19 cellular contexts compared by ENCODE assay signal in genomic region chr15:45183511-45183910, GRCh38. TPM values are rescaled to one million over a fixed set of nuclear protein-coding genes. Genes with fewer than 3 reads are reported as not detected.
A peak's percentile ranks its signal among the peaks of the same experiment; 100 is the strongest.
DNase-seq lines count a peak whose midpoint lies in the region; ATAC-seq, FAIRE-seq and TF ChIP-seq lines count a peak whose summit lies in the region.
"Had no signal": no experiment of that assay in that cellular context is flagged by ENCODE, and none has a peak within 500 bp of the region (broad histone marks: within the 10 kb centered on the region; RNA-seq: fewer than 3 reads in every experiment).

No MANE protein-coding gene starts in this region.

- H2AFZ ChIP-seq in HepG2 (ENCODE audit: low read length) = no peak overlapping the region

- H3K27me3 ChIP-seq in HepG2 (ENCODE audit: control insufficient read depth in 1 of 2, insufficient read depth in 2 of 2, low read length in 2 of 2) (peaks cover 0 to 3% of the 10 kb centered on the region in 2 experiments; a peak in 1 of 5 replicates), right lobe of liver (no peaks in the 10 kb centered on the region), iPS-20b (ENCODE audit: insufficient read depth, low read length) (peaks cover 21% of the 10 kb centered on the region)
- H3K27me3 ChIP-seq: MG63 had no signal

- no peak for TF ChIP-seq POLR2A in HepG2 (IDR thresholded peaks at IDR 0.05; ENCODE audit: insufficient read depth in 1 of 2, low read depth in 2 of 2, low read length in 2 of 2)
- no peak for TF ChIP-seq POLR2A in right lobe of liver (IDR thresholded peaks at IDR 0.05)

- no peak for ATAC-seq in HepG2
- no peak for ATAC-seq in right lobe of liver
- no peak for ATAC-seq in HG03354 (IDR thresholded peaks at IDR 0.05; ENCODE audit: poor library complexity, severe bottlenecking, unreplicated experiment)
- ATAC-seq: activated CD4-positive, alpha-beta T cell treated with anti-CD3 and anti-CD28 coated beads for 36 hours; activated CD8-positive, alpha-beta memory T cell treated with anti-CD3 and anti-CD28 coated beads, Interleukin-2, amount 10 ng/mL, durations not matched to agents 7 days and 5 days had no signal

- peak overlapping the region; percentile 20 for H3K27ac ChIP-seq in HepG2 (ENCODE audit: extremely low read length, insufficient read depth, low read length)
- H3K27ac ChIP-seq in right lobe of liver = no peak overlapping the region
- H3K27ac ChIP-seq in iPS-20b (ENCODE audit: low read length) = peak overlapping the region; percentile 2
- H3K27ac ChIP-seq: epithelial cell of prostate had no signal

- no peak for TF ChIP-seq RAD21 in HepG2 (CRISPR knock-in tag; IDR thresholded peaks at IDR 0.05)

- 90% methylated on average over 2 of the region's 2 CpGs for WGBS in HepG2 (ENCODE audit: low lambda C conversion rate)
- no CpG with 5 or more reads among the region's 2 CpGs for WGBS in right lobe of liver (ENCODE audit: insufficient coverage, low coverage, low lambda C conversion rate, missing lambda C conversion rate)

- 0 out of 2 replicates have a peak overlapping the region, but pooled peaks have one; percentile 79 for H3K4me2 ChIP-seq in HepG2 (ENCODE audit: low read depth, low read length)

- intact Hi-C loops in HepG2 (cut with micrococcal nuclease; ENCODE audit: unreplicated experiment) (no loop called here), right lobe of liver (cut with DNase I) (no loop called here)

- H3K9me3 ChIP-seq in HepG2 (ENCODE audit: low read length) (no peaks in the 10 kb centered on the region), right lobe of liver (no peaks in the 10 kb centered on the region), iPS-20b (ENCODE audit: insufficient read depth, low read depth, low read length) (no peaks in the 10 kb centered on the region)
- H3K9me3 ChIP-seq: MG63 had no signal

- no peak overlapping the region; the same call in 1 of the 2 replicates for H3K9ac ChIP-seq in HepG2 (ENCODE audit: insufficient read depth, low read depth, low read length)
- no peak overlapping the region; the same call in 1 of the 2 replicates for H3K9ac ChIP-seq in iPS-20b (ENCODE audit: low read depth, low read length)

- POLR2A ChIA-PET in HepG2 (lab: Yijun Ruan, JAX) = interaction anchor here (1.0 to 1.4 kb wide), 4 partner anchors 15 to 96 kb away, joined by 3 to 4 read pairs (median 3); no protein-coding TSS in a partner anchor

- CTCF ChIA-PET in HepG2 (lab: Yijun Ruan, JAX; ENCODE audit: low intra/inter-chr PET ratio, low total read pairs) = no interaction called here

- in situ Hi-C loops in HepG2 (cut with HindIII; ENCODE audit: extremely low pct_ligation_motif_present, low pct_unique_long_range_greater_than_20kb) = no loop called here

- H3K4me3 ChIP-seq in HepG2 (replicated peaks in 1 of 3; ENCODE audit: insufficient read depth in 1 of 3, low read depth in 2 of 3, low read length in 3 of 3) (no peak overlapping the region; a peak in 1 of 6 replicates), right lobe of liver (no peak overlapping the region), iPS-20b (ENCODE audit: low read length) (0 out of 2 replicates have a peak overlapping the region, but pooled peaks have one; percentile 2)
- H3K4me3 ChIP-seq: MG63 had no signal

- peaks cover 68% of the 10 kb centered on the region for H3K4me1 ChIP-seq in HepG2 (ENCODE audit: insufficient read depth, low read length)
- H3K4me1 ChIP-seq in right lobe of liver = peaks cover 0 to 41% (median 0%) of the 10 kb centered on the region in 4 donors
- H3K4me1 ChIP-seq in iPS-20b (ENCODE audit: insufficient read depth, low read length) = peaks cover 36% of the 10 kb centered on the region

- H3K36me3 ChIP-seq in HepG2 (replicated peaks in 1 of 2; ENCODE audit: control insufficient read depth in 1 of 2, insufficient read depth in 2 of 2, low read length in 2 of 2) (peaks cover 6% of the 10 kb centered on the region in 2 experiments; a peak in 3 of 5 replicates), right lobe of liver (no peaks in the 10 kb centered on the region), iPS-20b (ENCODE audit: insufficient read depth, low read depth, low read length) (no peaks in the 10 kb centered on the region)
- H3K36me3 ChIP-seq: MG63 had no signal

- TF ChIP-seq CTCF in HepG2 (CRISPR knock-in tag; IDR thresholded peaks at IDR 0.05) (no peak), right lobe of liver (IDR thresholded peaks at IDR 0.05) (no peak)

- H3K79me2 ChIP-seq in HepG2 (ENCODE audit: insufficient read depth, low read length) = peaks cover 73% of the 10 kb centered on the region

- no peak for DNase-seq in HepG2 (ENCODE audit: low spot score)
- no peak for DNase-seq in right lobe of liver
- peak; percentile 34 for DNase-seq in NCI-H446 treated with DMSO at 0.1 percent for 48 hours (lab: John Stamatoyannopoulos, UW)
- no peak for DNase-seq in NCI-H2029 treated with DMSO at 0.1 percent for 48 hours (lab: John Stamatoyannopoulos, UW)
- DNase-seq in GF-D8 (lab: John Stamatoyannopoulos, UW) = no peak
- DNase-seq in effector CD4-positive, alpha-beta T cell = no peak
- DNase-seq: activated CD4-positive, alpha-beta T cell treated with anti-CD3 and anti-CD28 coated beads for 36 hours; activated CD8-positive, alpha-beta memory T cell treated with anti-CD3 and anti-CD28 coated beads, Interleukin-2, amount 10 ng/mL, durations not matched to agents 7 days and 5 days; dermis blood vessel endothelial cell; MG63; NCI-H187; NCI-H345; nephron progenitor cell had no signal

- FAIRE-seq in HepG2 (lab: Jason Lieb, UNC) = no peak
- FAIRE-seq: frontal cortex had no signal

- H4K20me1 ChIP-seq in HepG2 (ENCODE audit: insufficient read depth, low read length) = peaks cover 31% of the 10 kb centered on the region

- no TSS peak for BruUV-seq in HepG2 (replicated peaks; lab: Mats Ljungman, UMichigan)

- TF ChIP-seq EP300 in HepG2 (IDR thresholded peaks at IDR 0.05; ENCODE audit: low read depth in 2 of 2, low read length in 2 of 2) = no peak
- no peak for TF ChIP-seq EP300 in HepG2 (CRISPR knock-in tag; IDR thresholded peaks at IDR 0.05; ENCODE audit: borderline replicate concordance)

RNA-seq across cellular contexts. Expression of gene SHF, which starts 4.3 kb away (rescaled TPM):
- total RNA-seq in HepG2 (2016; rRNA removed; fragmentation: Illumina TruSeq; extraction: Trizol) = 16.8 and 25.5 TPM in 2 replicates
- 12.8 and 14.1 TPM in 2 replicates for total RNA-seq in HepG2 (2016; cell fraction: cytosol; rRNA removed; fragmentation: Illumina TruSeq; extraction: Trizol; ENCODE audit: low read depth)
- 14.2 and 23.0 TPM in 2 replicates for total RNA-seq in HepG2 (2016; cell fraction: insoluble cytoplasmic fraction; rRNA removed; fragmentation: Illumina TruSeq; extraction: Trizol)
- total RNA-seq in HepG2 (2016; cell fraction: membrane; rRNA removed; fragmentation: Illumina TruSeq; extraction: Trizol) = 21.8 and 26.1 TPM in 2 replicates
- 19.6 and 27.1 TPM in 2 replicates for total RNA-seq in HepG2 (2016; cell fraction: nucleus; rRNA removed; fragmentation: Illumina TruSeq; extraction: Trizol)
- polyA plus RNA-seq in HepG2 (2011; rRNA removed) = 20.9 and 21.4 TPM in 2 replicates
- 13.0 and 16.7 TPM in 2 replicates for polyA plus RNA-seq in HepG2 (2011; cell fraction: cytosol; rRNA removed)
- polyA plus RNA-seq in HepG2 (2011; cell fraction: nucleus; rRNA removed) = 19.6 and 22.5 TPM in 2 replicates
- 20.3 and 23.9 TPM in 2 replicates for polyA plus RNA-seq in HepG2 (2012)
- 15.0 and 15.7 TPM in 2 replicates for polyA plus RNA-seq in HepG2 (2016; cell fraction: cytosol; fragmentation: Illumina TruSeq; extraction: Trizol; ENCODE audit: low read depth)
- polyA plus RNA-seq in HepG2 (2016; cell fraction: insoluble cytoplasmic fraction; fragmentation: Illumina TruSeq; extraction: Trizol; ENCODE audit: low read depth) = 20.8 and 23.0 TPM in 2 replicates
- polyA plus RNA-seq in HepG2 (2016; cell fraction: membrane; fragmentation: Illumina TruSeq; extraction: Trizol; ENCODE audit: low read depth) = 19.3 and 22.0 TPM in 2 replicates
- polyA plus RNA-seq in HepG2 (2016; cell fraction: nucleus; fragmentation: Illumina TruSeq; extraction: Trizol; ENCODE audit: insufficient read depth, low read depth) = 27.9 and 28.2 TPM in 2 replicates
- 3.7 and 33.1 TPM in 2 replicates for polyA minus RNA-seq in HepG2 (2011; rRNA and poly(A)+ RNA removed; ENCODE audit: low replicate concordance)
- 10.0 and 13.8 TPM in 2 replicates for polyA minus RNA-seq in HepG2 (2011; cell fraction: cytosol; rRNA and poly(A)+ RNA removed)
- 18.3 and 18.9 TPM in 2 replicates for polyA minus RNA-seq in HepG2 (2011; cell fraction: nucleus; rRNA and poly(A)+ RNA removed)
- 10 to 100 TPM; 12.7 to 23.5 (median 15.1) TPM for total RNA-seq in right lobe of liver

RNA-seq across cellular contexts. Expression of gene DUOX1, which starts 53.7 kb away (rescaled TPM):
- total RNA-seq in HepG2 (2016; rRNA removed; fragmentation: Illumina TruSeq; extraction: Trizol) (not detected in 2 replicates), right lobe of liver (1 to 10 TPM in 1 of 6 experiments, under 1 TPM in 2, not detected in 3; 0.06 to 1.4 (median 0.19) TPM)
- not detected in 2 replicates for total RNA-seq in HepG2 (2016; cell fraction: cytosol; rRNA removed; fragmentation: Illumina TruSeq; extraction: Trizol; ENCODE audit: low read depth)
- not detected in 2 replicates for total RNA-seq in HepG2 (2016; cell fraction: insoluble cytoplasmic fraction; rRNA removed; fragmentation: Illumina TruSeq; extraction: Trizol)
- total RNA-seq in HepG2 (2016; cell fraction: membrane; rRNA removed; fragmentation: Illumina TruSeq; extraction: Trizol) = not detected in 2 replicates
- total RNA-seq in HepG2 (2016; cell fraction: nucleus; rRNA removed; fragmentation: Illumina TruSeq; extraction: Trizol) = not detected in 2 replicates
- 0.03 TPM in 1 of 2 replicates, not detected in the other for polyA plus RNA-seq in HepG2 (2011; rRNA removed)
- polyA plus RNA-seq in HepG2 (2011; cell fraction: cytosol; rRNA removed) = not detected in 2 replicates
- polyA plus RNA-seq in HepG2 (2011; cell fraction: nucleus; rRNA removed) = 0.03 TPM in 1 of 2 replicates, not detected in the other
- 0.28 and 0.65 TPM in 2 replicates for polyA plus RNA-seq in HepG2 (2012)
- polyA plus RNA-seq in HepG2 (2016; cell fraction: cytosol; fragmentation: Illumina TruSeq; extraction: Trizol; ENCODE audit: low read depth) = not detected in 2 replicates
- 0.13 TPM in 1 of 2 replicates, not detected in the other for polyA plus RNA-seq in HepG2 (2016; cell fraction: insoluble cytoplasmic fraction; fragmentation: Illumina TruSeq; extraction: Trizol; ENCODE audit: low read depth)
- polyA plus RNA-seq in HepG2 (2016; cell fraction: membrane; fragmentation: Illumina TruSeq; extraction: Trizol; ENCODE audit: low read depth) = not detected in 2 replicates
- not detected in 2 replicates for polyA plus RNA-seq in HepG2 (2016; cell fraction: nucleus; fragmentation: Illumina TruSeq; extraction: Trizol; ENCODE audit: insufficient read depth, low read depth)
- 0.47 TPM in 1 of 2 replicates, not detected in the other for polyA minus RNA-seq in HepG2 (2011; rRNA and poly(A)+ RNA removed; ENCODE audit: low replicate concordance)
- not detected in 2 replicates for polyA minus RNA-seq in HepG2 (2011; cell fraction: cytosol; rRNA and poly(A)+ RNA removed)
- polyA minus RNA-seq in HepG2 (2011; cell fraction: nucleus; rRNA and poly(A)+ RNA removed) = not detected in 2 replicates
- total RNA-seq: dermis blood vessel endothelial cell, frontal cortex, pulmonary artery endothelial cell had no signal

RNA-seq across cellular contexts. Expression of gene DUOXA1, which starts 53.8 kb away (rescaled TPM):
- total RNA-seq in HepG2 (2016; rRNA removed; fragmentation: Illumina TruSeq; extraction: Trizol) = not detected in 2 replicates
- total RNA-seq in HepG2 (2016; cell fraction: cytosol; rRNA removed; fragmentation: Illumina TruSeq; extraction: Trizol; ENCODE audit: low read depth) = not detected in 2 replicates
- total RNA-seq in HepG2 (2016; cell fraction: insoluble cytoplasmic fraction; rRNA removed; fragmentation: Illumina TruSeq; extraction: Trizol) = not detected in 2 replicates
- total RNA-seq in HepG2 (2016; cell fraction: membrane; rRNA removed; fragmentation: Illumina TruSeq; extraction: Trizol) = not detected in 2 replicates
- not detected in 2 replicates for total RNA-seq in HepG2 (2016; cell fraction: nucleus; rRNA removed; fragmentation: Illumina TruSeq; extraction: Trizol)
- polyA plus RNA-seq in HepG2 (2011; rRNA removed) = 0.10 TPM in 1 of 2 replicates, not detected in the other
- 0.03 and 0.07 TPM in 2 replicates for polyA plus RNA-seq in HepG2 (2011; cell fraction: cytosol; rRNA removed)
- 0.14 TPM in 1 of 2 replicates, not detected in the other for polyA plus RNA-seq in HepG2 (2011; cell fraction: nucleus; rRNA removed)
- 0.19 TPM in 1 of 2 replicates, not detected in the other for polyA plus RNA-seq in HepG2 (2012)
- polyA plus RNA-seq in HepG2 (2016; cell fraction: cytosol; fragmentation: Illumina TruSeq; extraction: Trizol; ENCODE audit: low read depth) = not detected in 2 replicates
- polyA plus RNA-seq in HepG2 (2016; cell fraction: insoluble cytoplasmic fraction; fragmentation: Illumina TruSeq; extraction: Trizol; ENCODE audit: low read depth) = not detected in 2 replicates
- not detected in 2 replicates for polyA plus RNA-seq in HepG2 (2016; cell fraction: membrane; fragmentation: Illumina TruSeq; extraction: Trizol; ENCODE audit: low read depth)
- not detected in 2 replicates for polyA plus RNA-seq in HepG2 (2016; cell fraction: nucleus; fragmentation: Illumina TruSeq; extraction: Trizol; ENCODE audit: insufficient read depth, low read depth)
- 0.14 TPM in 2 replicates for polyA minus RNA-seq in HepG2 (2011; rRNA and poly(A)+ RNA removed; ENCODE audit: low replicate concordance)
- not detected in 2 replicates for polyA minus RNA-seq in HepG2 (2011; cell fraction: cytosol; rRNA and poly(A)+ RNA removed)
- not detected in 2 replicates for polyA minus RNA-seq in HepG2 (2011; cell fraction: nucleus; rRNA and poly(A)+ RNA removed)
- total RNA-seq in right lobe of liver = not detected
- total RNA-seq: activated CD8-positive, alpha-beta memory T cell treated with anti-CD3 and anti-CD28 coated beads, Interleukin-2, amount 10 ng/mL, durations not matched to agents 7 days and 5 days; Daoy; dermis blood vessel endothelial cell; frontal cortex; pulmonary artery endothelial cell had no signal

Comparison
In these comparisons a context has a peak if more than half of its experiments do, and no peak if none do; other contexts are left out.
1. H3K27ac ChIP-seq: peak in HepG2 (single experiment) and iPS-20b (single experiment); none in right lobe of liver (0 of 3).